Comparison of ENCODE assay signal across 15 cellular contexts in the genomic region with DNA sequence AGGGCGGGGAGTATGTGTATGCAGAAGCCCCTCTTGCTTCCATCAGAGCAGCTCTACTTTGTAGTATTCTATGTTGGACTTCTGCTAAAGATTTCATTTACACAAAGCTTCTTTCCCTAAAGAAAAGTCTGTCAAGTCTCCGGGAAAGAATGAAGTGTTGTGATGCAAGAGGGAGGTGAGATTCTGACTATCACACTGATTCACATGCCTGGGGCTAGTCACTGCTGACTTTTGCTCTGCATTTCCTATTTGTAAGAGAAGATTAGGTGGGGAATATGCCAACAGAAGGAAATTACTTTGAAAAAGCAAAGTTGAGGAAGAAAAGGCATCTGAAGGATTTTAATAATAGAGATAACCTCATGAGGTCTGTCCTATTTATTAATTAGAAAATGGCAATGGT.
DNase-seq lines count a peak whose midpoint lies in the region; ATAC-seq, FAIRE-seq and TF ChIP-seq lines count a peak whose summit lies in the region.
"Had no signal": no experiment of that assay in that cellular context is flagged by ENCODE, and none has a peak within 500 bp of the region (broad histone marks: within the 10 kb centered on the region; RNA-seq: fewer than 3 reads in every experiment).

No MANE protein-coding gene starts in this region.

- DNase-seq in AG08396 (ENCODE audit: low spot score) (peak; percentile 51), GM23338 (ENCODE audit: low spot score) (no peak), astrocyte (ENCODE audit: low read depth) (peak; percentile 13), hepatic stellate cell (ENCODE audit: low spot score) (peak; percentile 6), amniotic stem cell (lab: John Stamatoyannopoulos, UW) (no peak), hippocampal formation (lab: John Stamatoyannopoulos, UW) (no peak)
- DNase-seq: amygdala; CD4-positive, alpha-beta T cell; NCI-H187 treated with DMSO at 0.1 percent for 48 hours; T-helper 2 cell had no signal

- H3K4me1 ChIP-seq in GM23338 (ENCODE audit: insufficient read depth) = peaks cover 23% of the 10 kb centered on the region; the same call in 1 of the 2 replicates
- no peaks in the 10 kb centered on the region for H3K4me1 ChIP-seq in astrocyte (ENCODE audit: insufficient read depth, low read length)

- H3K4me3 ChIP-seq in GM23338 (no peak overlapping the region), astrocyte (ENCODE audit: insufficient read depth, low read depth, low read length) (no peak overlapping the region)
- H3K4me3 ChIP-seq: smooth muscle cell had no signal

- H4K20me1 ChIP-seq in GM23338 (replicated peaks; ENCODE audit: insufficient read depth) = no peaks in the 10 kb centered on the region
- H4K20me1 ChIP-seq in astrocyte (ENCODE audit: insufficient read depth, low read length) = no peaks in the 10 kb centered on the region

- no peak overlapping the region for H3K9ac ChIP-seq in astrocyte (ENCODE audit: low read length)

- H3K4me1 Mint-ChIP-seq in GM23338 = peaks cover 15% of the 10 kb centered on the region
- peaks cover 20% of the 10 kb centered on the region for H3K4me1 Mint-ChIP-seq in astrocyte (ENCODE audit: low read depth, unreplicated experiment)

- H3K79me2 ChIP-seq in GM23338 (replicated peaks; ENCODE audit: insufficient read depth) (no peaks in the 10 kb centered on the region), astrocyte (ENCODE audit: insufficient read depth, low read length) (no peaks in the 10 kb centered on the region)

- H3K4me2 ChIP-seq in GM23338 (0 out of 2 replicates have a peak overlapping the region, but pooled peaks have one; percentile 18), astrocyte (ENCODE audit: low read length) (no peak overlapping the region)
- H3K4me2 ChIP-seq: smooth muscle cell had no signal

- H3K27me3 Mint-ChIP-seq in GM23338 (ENCODE audit: insufficient read depth, low read depth, poor library complexity) (no peaks in the 10 kb centered on the region), astrocyte (ENCODE audit: low read depth, unreplicated experiment) (no peaks in the 10 kb centered on the region)
- H3K27me3 Mint-ChIP-seq: CD4-positive, alpha-beta T cell had no signal

- H3K27ac ChIP-seq in GM23338 (ENCODE audit: low read depth) (peak overlapping the region; percentile 15; the same call in 1 of the 2 replicates), astrocyte (ENCODE audit: low read depth, low read length) (no peak overlapping the region)

- no peaks in the 10 kb centered on the region for H3F3A ChIP-seq in GM23338 (replicated peaks; ENCODE audit: low read depth)

- H3K27me3 ChIP-seq in GM23338 (ENCODE audit: insufficient read depth) = no peaks in the 10 kb centered on the region
- no peaks in the 10 kb centered on the region for H3K27me3 ChIP-seq in astrocyte (ENCODE audit: insufficient read depth, low read length)

- FAIRE-seq in astrocyte (lab: Jason Lieb, UNC) = no peak
- FAIRE-seq: HepG2 had no signal

- no peak for ATAC-seq in GM23338
- no peak for ATAC-seq in GM19397 (IDR thresholded peaks at IDR 0.05; ENCODE audit: unreplicated experiment)
- no peak for ATAC-seq in HG03039 (IDR thresholded peaks at IDR 0.05; ENCODE audit: unreplicated experiment)
- ATAC-seq: HepG2 had no signal

- peak overlapping the region; percentile 78 for H2AFZ ChIP-seq in GM23338
- H2AFZ ChIP-seq in astrocyte (ENCODE audit: low read depth, low read length) = no peak overlapping the region

- H3K9me2 ChIP-seq in GM23338 (ENCODE audit: insufficient read depth) = no peaks in the 10 kb centered on the region

- no peaks in the 10 kb centered on the region for H3K36me3 ChIP-seq in GM23338 (ENCODE audit: insufficient read depth)
- H3K36me3 ChIP-seq in astrocyte (ENCODE audit: insufficient read depth, low read length) = no peaks in the 10 kb centered on the region

- H3K27ac Mint-ChIP-seq in GM23338 = no peak overlapping the region
- peak overlapping the region; percentile 56 for H3K27ac Mint-ChIP-seq in astrocyte (ENCODE audit: unreplicated experiment)
- H3K27ac Mint-ChIP-seq: CD4-positive, alpha-beta T cell had no signal

- H3K9me3 Mint-ChIP-seq in GM23338 (no peaks in the 10 kb centered on the region), astrocyte (ENCODE audit: unreplicated experiment) (no peaks in the 10 kb centered on the region)
- H3K9me3 Mint-ChIP-seq: CD4-positive, alpha-beta T cell; nephron had no signal

- H3K4me3 Mint-ChIP-seq in GM23338 (no peak overlapping the region), astrocyte (ENCODE audit: unreplicated experiment) (no peak overlapping the region)
- H3K4me3 Mint-ChIP-seq: CD4-positive, alpha-beta T cell; nephron had no signal

- H3K9me3 ChIP-seq in astrocyte (ENCODE audit: insufficient read depth, low read depth, low read length) = no peaks in the 10 kb centered on the region

- no peaks in the 10 kb centered on the region for H3K36me3 Mint-ChIP-seq in GM23338 (ENCODE audit: low read depth)
- H3K36me3 Mint-ChIP-seq in astrocyte (ENCODE audit: low read depth, unreplicated experiment) = no peaks in the 10 kb centered on the region

- no peak for TF ChIP-seq CTCF in GM23338 (conservative IDR thresholded peaks at IDR 0.05; ENCODE audit: low read depth in 2 of 2)
- no peak for TF ChIP-seq CTCF in astrocyte (IDR thresholded peaks at IDR 0.05; ENCODE audit: insufficient read depth, low read depth, low read length)

TF ChIP-seq in GM23338, 12 proteins besides CTCF, POLR2A, EP300 and RAD21 (continues in another document):
- TF ChIP-seq CREB1 (CRISPR knock-in tag; IDR thresholded peaks at IDR 0.05; ENCODE audit: low read depth) = no peak
- no peak for TF ChIP-seq JUNB (IDR thresholded peaks at IDR 0.05; ENCODE audit: unreplicated experiment)
- TF ChIP-seq, protein P1, sequence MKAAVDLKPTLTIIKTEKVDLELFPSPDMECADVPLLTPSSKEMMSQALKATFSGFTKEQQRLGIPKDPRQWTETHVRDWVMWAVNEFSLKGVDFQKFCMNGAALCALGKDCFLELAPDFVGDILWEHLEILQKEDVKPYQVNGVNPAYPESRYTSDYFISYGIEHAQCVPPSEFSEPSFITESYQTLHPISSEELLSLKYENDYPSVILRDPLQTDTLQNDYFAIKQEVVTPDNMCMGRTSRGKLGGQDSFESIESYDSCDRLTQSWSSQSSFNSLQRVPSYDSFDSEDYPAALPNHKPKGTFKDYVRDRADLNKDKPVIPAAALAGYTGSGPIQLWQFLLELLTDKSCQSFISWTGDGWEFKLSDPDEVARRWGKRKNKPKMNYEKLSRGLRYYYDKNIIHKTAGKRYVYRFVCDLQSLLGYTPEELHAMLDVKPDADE (IDR thresholded peaks at IDR 0.05) = no peak
- TF ChIP-seq POLR2AphosphoS5 (IDR thresholded peaks at IDR 0.05; ENCODE audit: low read depth) = no peak
- TF ChIP-seq EZH2 (IDR thresholded peaks at IDR 0.05; ENCODE audit: low read depth, unreplicated experiment) = no peak
- no peak for TF ChIP-seq NANOG (IDR thresholded peaks at IDR 0.05; ENCODE audit: borderline replicate concordance)
- TF ChIP-seq, protein P2, sequence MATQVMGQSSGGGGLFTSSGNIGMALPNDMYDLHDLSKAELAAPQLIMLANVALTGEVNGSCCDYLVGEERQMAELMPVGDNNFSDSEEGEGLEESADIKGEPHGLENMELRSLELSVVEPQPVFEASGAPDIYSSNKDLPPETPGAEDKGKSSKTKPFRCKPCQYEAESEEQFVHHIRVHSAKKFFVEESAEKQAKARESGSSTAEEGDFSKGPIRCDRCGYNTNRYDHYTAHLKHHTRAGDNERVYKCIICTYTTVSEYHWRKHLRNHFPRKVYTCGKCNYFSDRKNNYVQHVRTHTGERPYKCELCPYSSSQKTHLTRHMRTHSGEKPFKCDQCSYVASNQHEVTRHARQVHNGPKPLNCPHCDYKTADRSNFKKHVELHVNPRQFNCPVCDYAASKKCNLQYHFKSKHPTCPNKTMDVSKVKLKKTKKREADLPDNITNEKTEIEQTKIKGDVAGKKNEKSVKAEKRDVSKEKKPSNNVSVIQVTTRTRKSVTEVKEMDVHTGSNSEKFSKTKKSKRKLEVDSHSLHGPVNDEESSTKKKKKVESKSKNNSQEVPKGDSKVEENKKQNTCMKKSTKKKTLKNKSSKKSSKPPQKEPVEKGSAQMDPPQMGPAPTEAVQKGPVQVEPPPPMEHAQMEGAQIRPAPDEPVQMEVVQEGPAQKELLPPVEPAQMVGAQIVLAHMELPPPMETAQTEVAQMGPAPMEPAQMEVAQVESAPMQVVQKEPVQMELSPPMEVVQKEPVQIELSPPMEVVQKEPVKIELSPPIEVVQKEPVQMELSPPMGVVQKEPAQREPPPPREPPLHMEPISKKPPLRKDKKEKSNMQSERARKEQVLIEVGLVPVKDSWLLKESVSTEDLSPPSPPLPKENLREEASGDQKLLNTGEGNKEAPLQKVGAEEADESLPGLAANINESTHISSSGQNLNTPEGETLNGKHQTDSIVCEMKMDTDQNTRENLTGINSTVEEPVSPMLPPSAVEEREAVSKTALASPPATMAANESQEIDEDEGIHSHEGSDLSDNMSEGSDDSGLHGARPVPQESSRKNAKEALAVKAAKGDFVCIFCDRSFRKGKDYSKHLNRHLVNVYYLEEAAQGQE (IDR thresholded peaks at IDR 0.05; ENCODE audit: unreplicated experiment) = no peak
- TF ChIP-seq STAT1 (IDR thresholded peaks at IDR 0.05; ENCODE audit: unreplicated experiment) = no peak

Comparison
In these comparisons a context has a peak if more than half of its experiments do, and no peak if none do; other contexts are left out.
1. DNase-seq: peak in AG08396 (single experiment), astrocyte (single experiment) and hepatic stellate cell (single experiment); none in GM23338 (single experiment), amniotic stem cell (single experiment) and hippocampal formation (0 of 2).